ENCODE assay signal across 1 cellular context in the genomic region with DNA sequence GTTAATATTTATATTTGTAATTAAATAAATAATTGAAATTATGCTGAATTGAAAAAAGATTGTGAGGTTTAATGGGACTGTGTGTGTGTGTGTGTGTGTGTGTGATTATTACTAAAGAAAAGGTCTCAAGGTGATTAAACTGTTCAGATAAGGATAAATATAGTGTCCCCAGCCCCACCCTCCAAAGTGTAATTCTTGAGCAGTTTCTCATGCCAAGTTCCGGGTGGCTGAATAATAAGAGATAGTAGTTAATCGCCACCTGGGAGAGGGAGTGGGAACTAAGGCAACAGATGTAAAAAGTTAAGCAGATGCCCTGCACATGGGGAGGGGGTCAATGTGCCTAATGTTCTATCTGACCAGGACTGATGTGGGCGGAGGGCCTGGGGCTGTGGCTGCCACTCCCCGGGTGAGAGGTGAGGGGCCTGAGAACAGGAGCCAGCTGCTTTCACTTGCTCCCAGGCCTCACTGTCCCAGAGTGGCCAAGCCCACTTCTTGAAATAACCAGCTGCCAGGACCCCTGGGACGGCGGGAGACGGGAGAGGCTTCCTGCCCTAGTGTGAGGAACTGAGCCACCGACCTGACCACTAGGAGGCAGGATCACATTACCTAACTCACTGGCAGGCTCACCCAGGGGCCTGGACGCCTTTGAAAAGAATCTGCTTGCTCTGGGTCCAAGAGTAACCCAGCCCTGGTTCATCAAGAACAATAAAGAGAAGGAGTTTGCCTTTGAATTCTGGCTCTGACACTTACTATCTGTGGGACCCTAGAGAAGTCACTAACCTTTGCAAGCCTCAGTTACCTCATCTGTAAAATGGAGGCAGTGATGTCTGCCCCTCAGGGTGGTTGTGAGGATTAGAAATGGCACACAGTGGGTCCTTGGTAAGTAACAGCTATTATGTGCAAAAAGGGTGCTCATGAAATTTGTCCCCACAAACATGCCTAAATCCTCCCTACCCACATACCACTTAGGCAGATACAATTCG.
TF ChIP-seq lines count a peak whose summit lies in the region.

No MANE protein-coding gene starts in this region.

TF ChIP-seq in HepG2, 621 proteins besides CTCF, POLR2A, EP300 and RAD21 (continued from another document):
- TF ChIP-seq, protein P1, sequence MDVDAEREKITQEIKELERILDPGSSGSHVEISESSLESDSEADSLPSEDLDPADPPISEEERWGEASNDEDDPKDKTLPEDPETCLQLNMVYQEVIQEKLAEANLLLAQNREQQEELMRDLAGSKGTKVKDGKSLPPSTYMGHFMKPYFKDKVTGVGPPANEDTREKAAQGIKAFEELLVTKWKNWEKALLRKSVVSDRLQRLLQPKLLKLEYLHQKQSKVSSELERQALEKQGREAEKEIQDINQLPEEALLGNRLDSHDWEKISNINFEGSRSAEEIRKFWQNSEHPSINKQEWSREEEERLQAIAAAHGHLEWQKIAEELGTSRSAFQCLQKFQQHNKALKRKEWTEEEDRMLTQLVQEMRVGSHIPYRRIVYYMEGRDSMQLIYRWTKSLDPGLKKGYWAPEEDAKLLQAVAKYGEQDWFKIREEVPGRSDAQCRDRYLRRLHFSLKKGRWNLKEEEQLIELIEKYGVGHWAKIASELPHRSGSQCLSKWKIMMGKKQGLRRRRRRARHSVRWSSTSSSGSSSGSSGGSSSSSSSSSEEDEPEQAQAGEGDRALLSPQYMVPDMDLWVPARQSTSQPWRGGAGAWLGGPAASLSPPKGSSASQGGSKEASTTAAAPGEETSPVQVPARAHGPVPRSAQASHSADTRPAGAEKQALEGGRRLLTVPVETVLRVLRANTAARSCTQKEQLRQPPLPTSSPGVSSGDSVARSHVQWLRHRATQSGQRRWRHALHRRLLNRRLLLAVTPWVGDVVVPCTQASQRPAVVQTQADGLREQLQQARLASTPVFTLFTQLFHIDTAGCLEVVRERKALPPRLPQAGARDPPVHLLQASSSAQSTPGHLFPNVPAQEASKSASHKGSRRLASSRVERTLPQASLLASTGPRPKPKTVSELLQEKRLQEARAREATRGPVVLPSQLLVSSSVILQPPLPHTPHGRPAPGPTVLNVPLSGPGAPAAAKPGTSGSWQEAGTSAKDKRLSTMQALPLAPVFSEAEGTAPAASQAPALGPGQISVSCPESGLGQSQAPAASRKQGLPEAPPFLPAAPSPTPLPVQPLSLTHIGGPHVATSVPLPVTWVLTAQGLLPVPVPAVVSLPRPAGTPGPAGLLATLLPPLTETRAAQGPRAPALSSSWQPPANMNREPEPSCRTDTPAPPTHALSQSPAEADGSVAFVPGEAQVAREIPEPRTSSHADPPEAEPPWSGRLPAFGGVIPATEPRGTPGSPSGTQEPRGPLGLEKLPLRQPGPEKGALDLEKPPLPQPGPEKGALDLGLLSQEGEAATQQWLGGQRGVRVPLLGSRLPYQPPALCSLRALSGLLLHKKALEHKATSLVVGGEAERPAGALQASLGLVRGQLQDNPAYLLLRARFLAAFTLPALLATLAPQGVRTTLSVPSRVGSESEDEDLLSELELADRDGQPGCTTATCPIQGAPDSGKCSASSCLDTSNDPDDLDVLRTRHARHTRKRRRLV (CRISPR knock-in tag; IDR thresholded peaks at IDR 0.05) = no peak
- TF ChIP-seq SALL1 (CRISPR knock-in tag; IDR thresholded peaks at IDR 0.05) (0 out of 2 replicates have a peak, but pooled peaks have one; percentile 11), STAG1 (CRISPR knock-in tag; IDR thresholded peaks at IDR 0.05) (peak; percentile 77), SMC3 (IDR thresholded peaks at IDR 0.05; ENCODE audit: low read length) (0 out of 2 replicates have a peak, but pooled peaks have one; percentile 35)
- TF ChIP-seq, protein P2, sequence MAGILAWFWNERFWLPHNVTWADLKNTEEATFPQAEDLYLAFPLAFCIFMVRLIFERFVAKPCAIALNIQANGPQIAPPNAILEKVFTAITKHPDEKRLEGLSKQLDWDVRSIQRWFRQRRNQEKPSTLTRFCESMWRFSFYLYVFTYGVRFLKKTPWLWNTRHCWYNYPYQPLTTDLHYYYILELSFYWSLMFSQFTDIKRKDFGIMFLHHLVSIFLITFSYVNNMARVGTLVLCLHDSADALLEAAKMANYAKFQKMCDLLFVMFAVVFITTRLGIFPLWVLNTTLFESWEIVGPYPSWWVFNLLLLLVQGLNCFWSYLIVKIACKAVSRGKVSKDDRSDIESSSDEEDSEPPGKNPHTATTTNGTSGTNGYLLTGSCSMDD (CRISPR knock-in tag; IDR thresholded peaks at IDR 0.05) = no peak
TF ChIP-seq in HepG2: peak in this region for 4.
